In the genomic region with DNA sequence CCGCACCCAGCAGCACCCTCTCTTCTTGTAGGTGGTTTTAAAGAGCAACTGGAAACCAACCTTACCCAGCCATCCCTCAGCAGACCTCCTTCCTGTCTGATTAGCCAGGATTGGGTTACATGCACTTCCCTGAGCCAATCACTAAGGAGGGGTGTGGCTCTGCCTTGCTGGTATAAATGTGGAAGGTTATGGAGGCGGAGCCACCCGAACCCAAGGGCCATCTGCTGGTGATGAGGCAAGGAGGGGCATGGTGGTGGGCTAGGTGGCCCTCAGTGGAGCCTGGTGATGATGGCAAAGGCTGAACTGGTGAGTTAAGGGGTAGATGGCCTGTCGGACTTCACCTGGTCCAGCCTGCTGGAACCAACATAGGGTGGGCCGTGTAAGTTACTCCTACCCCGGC, we compare ENCODE assay signal across 1 cellular context.
TF ChIP-seq lines count a peak whose summit lies in the region.

No MANE protein-coding gene starts in this region.

TF ChIP-seq in GM23338, 12 proteins besides CTCF, POLR2A, EP300 and RAD21 (continued from another document):
- TF ChIP-seq ZNF462 (CRISPR knock-in tag; IDR thresholded peaks at IDR 0.05) (no peak), JUNB (IDR thresholded peaks at IDR 0.05; ENCODE audit: unreplicated experiment) (no peak)
TF ChIP-seq in GM23338: peak in this region for 0.
